In the genomic region with DNA sequence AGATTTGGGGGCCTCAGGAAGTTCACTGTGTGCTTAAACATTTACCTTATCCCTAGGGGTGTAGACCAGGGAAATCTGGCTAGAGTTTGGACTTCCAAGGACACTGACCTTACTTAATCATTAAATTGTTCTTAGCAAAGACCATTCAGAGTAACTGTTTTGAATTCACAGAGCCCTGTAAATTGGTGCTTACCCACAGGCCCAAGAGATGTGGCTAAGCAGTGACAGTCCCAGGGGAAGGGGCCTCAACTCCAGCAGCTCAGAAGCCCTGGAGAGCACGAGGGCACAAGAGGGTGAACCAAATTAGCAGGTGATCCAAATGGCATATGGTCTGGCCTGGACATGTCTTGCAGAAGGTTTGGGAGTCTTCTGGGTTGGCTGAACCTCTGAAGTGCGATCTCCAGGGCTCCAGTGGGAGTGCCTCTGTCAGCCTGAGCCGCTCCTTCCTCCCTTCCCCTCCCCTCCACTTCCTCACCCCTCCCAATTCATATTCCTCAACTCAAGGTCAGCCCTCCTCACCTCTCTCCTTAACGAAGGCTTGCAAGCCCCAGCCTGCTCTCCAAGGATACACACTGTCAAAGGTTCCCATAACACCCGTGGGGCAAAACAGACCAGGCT, we compare ENCODE assay signal across 15 cellular contexts. TPM values are rescaled to one million over a fixed set of nuclear protein-coding genes. Genes with fewer than 3 reads are reported as not detected.
A peak's percentile ranks its signal among the peaks of the same experiment; 100 is the strongest.
DNase-seq lines count a peak whose midpoint lies in the region; ATAC-seq and TF ChIP-seq lines count a peak whose summit lies in the region.
"Had no signal": no experiment of that assay in that cellular context is flagged by ENCODE, and none has a peak within 500 bp of the region (broad histone marks: within the 10 kb centered on the region; RNA-seq: fewer than 3 reads in every experiment).

No MANE protein-coding gene starts in this region.

- 3 to 10% (median 8%) methylated on average over 5 of the region's 5 CpGs for WGBS in ovary, 3 donors

- H3K36me3 ChIP-seq in BLaER1 (no peaks in the 10 kb centered on the region), ovary (no peaks in the 10 kb centered on the region)

- H3K4me3 ChIP-seq in BLaER1 = no peak overlapping the region
- no peak overlapping the region for H3K4me3 ChIP-seq in ovary
- H3K4me3 ChIP-seq: heart right ventricle had no signal

- no peak for TF ChIP-seq CTCF in ovary (IDR thresholded peaks at IDR 0.05)

- H3K4me1 ChIP-seq in BLaER1 (peaks cover 55% of the 10 kb centered on the region), ovary (ENCODE audit: insufficient read depth) (peaks cover 32% of the 10 kb centered on the region)

- H3K9ac ChIP-seq in BLaER1 = peak overlapping the region; percentile 3; the same call in 1 of the 2 replicates
- H3K9ac ChIP-seq: SK-N-SH had no signal

- H3K4me2 ChIP-seq in BLaER1 = peak overlapping the region; percentile 79
- H3K4me2 ChIP-seq: SK-N-SH had no signal

- intact Hi-C loops in ovary (cut with DNase I) = loop anchor here in 2 of 4 donors (10.0 kb wide), 1 partner anchor 46 kb away; no protein-coding TSS in a partner anchor

- H3K27me3 ChIP-seq in BLaER1 = peaks cover 16% of the 10 kb centered on the region; the same call in 1 of the 2 replicates
- H3K27me3 ChIP-seq in ovary = no peaks in the 10 kb centered on the region
- H3K27me3 ChIP-seq: heart right ventricle had no signal

- TF ChIP-seq EP300 in ovary (IDR thresholded peaks at IDR 0.05) = no peak

- no peaks in the 10 kb centered on the region for H4K20me1 ChIP-seq in BLaER1

- H3K9me3 ChIP-seq in BLaER1 (no peaks in the 10 kb centered on the region), ovary (no peaks in the 10 kb centered on the region)
- H3K9me3 ChIP-seq: heart right ventricle, SK-N-SH had no signal

- TF ChIP-seq POLR2A in ovary (IDR thresholded peaks at IDR 0.05) = no peak

- ATAC-seq in GM18517 (IDR thresholded peaks at IDR 0.05; ENCODE audit: unreplicated experiment) = no peak
- ATAC-seq in GM18873 (IDR thresholded peaks at IDR 0.05; ENCODE audit: low FRiP score, unreplicated experiment) = no peak

- peak overlapping the region; percentile 18; the same call in 1 of the 2 replicates for H3K27ac ChIP-seq in BLaER1
- H3K27ac ChIP-seq in epithelial cell of prostate = peak overlapping the region; percentile 42
- peak overlapping the region; percentile 51 to 72 for H3K27ac ChIP-seq in ovary
- H3K27ac ChIP-seq: heart right ventricle had no signal

- DNase-seq in NCI-H2171 (lab: John Stamatoyannopoulos, UW) = peak; percentile 2
- peak; percentile 26 for DNase-seq in epithelial cell of prostate (ENCODE audit: low read depth, low spot score)
- peak in 4 of 5 donors; percentile 59 to 69 (median 65) for DNase-seq in ovary
- DNase-seq in NCI-H226 = no peak
- no peak for DNase-seq in NAMALWA (ENCODE audit: low spot score)
- DNase-seq: activated naive CD4-positive, alpha-beta T cell treated with anti-CD3 and anti-CD28 coated beads, Interleukin-2, amount 50 U/mL, for 16 hours; central memory CD4-positive, alpha-beta T cell; DMS153; heart right ventricle; NCI-H1694 treated with DMSO at 0.1 percent for 48 hours; SK-N-SH had no signal

RNA-seq across cellular contexts. Expression of gene PAQR7, which starts 4.3 kb away (rescaled TPM):
- 10 to 100 TPM in 6 of 7 donors, 1 to 10 TPM in 1; 8.6 to 98.1 (median 72.2) TPM for total RNA-seq in ovary
- 10 to 100 TPM; 19.4 to 23.3 TPM for polyA plus RNA-seq in ovary

RNA-seq across cellular contexts. Expression of gene AUNIP, which starts 11.9 kb away (rescaled TPM):
- total RNA-seq in ovary = under 1 TPM in 6 of 7 donors, not detected in 1; 0.35 to 0.75 (median 0.44) TPM
- under 1 TPM; 0.23 to 0.45 TPM for polyA plus RNA-seq in ovary
- total RNA-seq: left lobe of liver had no signal

RNA-seq across cellular contexts. Expression of gene STMN1, which starts 35.0 kb away (rescaled TPM):
- 100 to 1,000 TPM in 5 of 7 donors, 10 to 100 TPM in 2; 59.3 to 224 (median 127) TPM for total RNA-seq in ovary
- polyA plus RNA-seq in ovary = 100 to 1,000 TPM; 220 to 271 TPM

RNA-seq across cellular contexts. Expression of gene MTFR1L, which starts 51.4 kb away (rescaled TPM):
- 100 to 1,000 TPM in 2 of 7 donors, 10 to 100 TPM in 5; 55.5 to 113 (median 97.4) TPM for total RNA-seq in ovary
- 10 to 100 TPM; 73.0 to 97.1 TPM for polyA plus RNA-seq in ovary

Comparison
In these comparisons a context has a peak if more than half of its experiments do, and no peak if none do; other contexts are left out.
1. DNase-seq: peak in NCI-H2171 (single experiment), epithelial cell of prostate (single experiment) and ovary (4 of 5); none in NCI-H226 (single experiment) and NAMALWA (single experiment).
2. Peak in every context shown above with its lines, with median percentiles within 50 percentile points of each other: H3K27ac ChIP-seq.